ENCODE assay signal across 10 cellular contexts in the genomic region with DNA sequence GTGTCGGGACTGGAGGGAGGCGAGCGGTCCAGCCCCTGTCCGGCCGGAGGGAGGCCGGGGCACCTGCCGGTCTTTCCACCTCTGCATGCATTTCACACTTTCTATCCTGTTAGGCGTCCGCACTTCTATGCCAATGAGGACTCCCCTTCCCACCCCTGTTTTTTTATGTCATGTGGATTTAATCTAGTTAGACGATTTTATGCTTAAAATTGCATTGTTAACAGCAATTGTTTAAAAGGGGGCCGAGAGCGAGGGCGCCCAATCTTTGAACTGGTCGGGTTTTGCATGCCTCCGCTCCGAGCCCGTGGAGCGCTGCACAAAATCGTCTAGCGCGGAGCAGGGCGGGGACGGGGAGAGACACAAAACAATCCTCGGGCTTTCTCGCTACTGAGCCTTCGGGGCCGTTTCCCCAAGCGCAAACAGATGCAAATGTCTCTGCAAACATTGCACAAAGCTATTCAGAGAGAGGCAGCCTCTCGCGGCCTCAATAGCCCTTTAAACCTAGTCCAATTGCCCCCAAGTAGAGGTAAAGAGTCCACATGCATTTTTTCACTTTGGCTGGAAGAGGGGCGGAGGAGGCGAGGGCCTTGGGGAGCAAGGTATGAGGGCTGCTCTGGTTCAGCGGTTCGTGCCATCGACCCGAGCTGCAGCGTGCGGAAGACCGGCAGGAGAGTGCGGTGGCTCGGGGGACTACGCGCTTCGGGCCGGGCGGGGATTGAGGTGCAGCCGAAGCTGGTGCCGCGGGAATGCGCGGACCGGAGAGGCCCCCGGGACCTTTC. TPM values are rescaled to one million over a fixed set of nuclear protein-coding genes. Genes with fewer than 3 reads are reported as not detected.
A peak's percentile ranks its signal among the peaks of the same experiment; 100 is the strongest.
DNase-seq lines count a peak whose midpoint lies in the region; ATAC-seq, FAIRE-seq and TF ChIP-seq lines count a peak whose summit lies in the region.
"Had no signal": no experiment of that assay in that cellular context is flagged by ENCODE, and none has a peak within 500 bp of the region (broad histone marks: within the 10 kb centered on the region; RNA-seq: fewer than 3 reads in every experiment).

No MANE protein-coding gene starts in this region.

- no peak for TF ChIP-seq RAD21 in H1 (IDR thresholded peaks at IDR 0.05 in 1 of 2, conservative IDR thresholded peaks at IDR 0.05 in 1 of 2; ENCODE audit: low read depth in 2 of 2, low read length in 2 of 2)

- H4K91ac ChIP-seq in H1 (replicated peaks; ENCODE audit: insufficient read length, low read length) (no peak overlapping the region), neuronal stem cell (ENCODE audit: low read depth, low read length, poor library complexity) (no peak overlapping the region)

- peaks cover 37% of the 10 kb centered on the region for H4K20me1 ChIP-seq in BLaER1
- peaks cover 10 to 27% of the 10 kb centered on the region in 2 experiments for H4K20me1 ChIP-seq in H1 (replicated peaks in 1 of 2; ENCODE audit: control insufficient read depth in 1 of 2, insufficient read depth in 2 of 2, low read length in 2 of 2)

- H3K4me1 ChIP-seq in BLaER1 (peaks cover 20% of the 10 kb centered on the region), HEK293 (ENCODE audit: control insufficient read depth, insufficient read depth, low read length) (peaks cover 18% of the 10 kb centered on the region), H1 (replicated peaks in 1 of 4; ENCODE audit: control insufficient read depth in 3 of 4, insufficient read depth in 4 of 4, low read length in 3 of 4) (peaks cover 4 to 43% (median 25%) of the 10 kb centered on the region in 4 experiments), neuronal stem cell (ENCODE audit: control insufficient read depth in 2 of 2, insufficient read depth in 1 of 2, low read depth in 1 of 2, low read length in 2 of 2) (peaks cover 12 to 30% of the 10 kb centered on the region in 2 donors)

- H3K18ac ChIP-seq in H1 (ENCODE audit: extremely low read depth, low read length) = peak overlapping the region; percentile 60
- H3K18ac ChIP-seq in neuronal stem cell (ENCODE audit: low read length) = peak overlapping the region; percentile 91

- no peak overlapping the region for H4K5ac ChIP-seq in H1 (ENCODE audit: insufficient read length, low read depth, low read length)

- FAIRE-seq in H1 (lab: Jason Lieb, UNC) = no peak
- FAIRE-seq: G401.6 had no signal

- WGBS in H1 (ENCODE audit: extremely low coverage in 1 of 2, insufficient coverage in 1 of 2, insufficient read length in 1 of 2, insufficient replicate concordance in 2 of 2, low coverage in 1 of 2, low lambda C conversion rate in 2 of 2, missing lambda C conversion rate in 1 of 2), 2 experiments = 2% methylated on average over 52 of the region's 53 CpGs; no CpG with 5 or more reads in 1 of the 2 experiments
- WGBS in neuronal stem cell (ENCODE audit: extremely low coverage in 2 of 2, insufficient read length in 2 of 2, insufficient replicate concordance in 1 of 2), 2 donors = no CpG with 5 or more reads among the region's 53 CpGs

- peaks cover 11% of the 10 kb centered on the region; the same call in 1 of the 2 replicates for H3K9me3 ChIP-seq in BLaER1
- no peaks in the 10 kb centered on the region for H3K9me3 ChIP-seq in HEK293 (ENCODE audit: control insufficient read depth, insufficient read depth, low read depth, low read length)
- H3K9me3 ChIP-seq in H1 (ENCODE audit: insufficient read depth in 2 of 2, low read depth in 1 of 2, low read length in 1 of 2) = no peaks in the 10 kb centered on the region
- peaks cover 2 to 3% of the 10 kb centered on the region in 2 donors for H3K9me3 ChIP-seq in neuronal stem cell (replicated peaks in 1 of 2; ENCODE audit: control insufficient read depth in 2 of 2, insufficient read depth in 1 of 2, low read depth in 1 of 2, low read length in 2 of 2)

- no peak overlapping the region for H2BK120ac ChIP-seq in H1 (replicated peaks; ENCODE audit: low read depth, low read length)
- peak overlapping the region; percentile 20 for H2BK120ac ChIP-seq in neuronal stem cell (ENCODE audit: low read depth, low read length)

- H2BK5ac ChIP-seq in H1 (ENCODE audit: low read depth, low read length) (peak overlapping the region; percentile 35; the same call in 1 of the 2 replicates), neuronal stem cell (ENCODE audit: low read length) (no peak overlapping the region)

- H3K4me3 ChIP-seq in BLaER1 (peak overlapping the region; percentile 41), HEK293 (ENCODE audit: low read depth, low read length) (no peak overlapping the region), H1 (ENCODE audit: extremely low read depth in 1 of 4, insufficient read depth in 2 of 4, low read depth in 3 of 4, low read length in 4 of 4) (peak overlapping the region; percentile 32 to 56 (median 46); a peak in 7 of 8 replicates), neuronal stem cell (ENCODE audit: low read length in 2 of 2) (peak overlapping the region; percentile 35 to 59)

- 0 out of 2 replicates have a peak overlapping the region, but pooled peaks have one; percentile 90 for H2BK20ac ChIP-seq in H1 (ENCODE audit: low read length)

- no peak overlapping the region for H2AFZ ChIP-seq in H1 (ENCODE audit: low read length)
- H2AFZ ChIP-seq in neuronal stem cell (ENCODE audit: low read length) = peak overlapping the region; percentile 97

- peaks cover 20% of the 10 kb centered on the region; the same call in 1 of the 2 replicates for H3K23me2 ChIP-seq in H1 (ENCODE audit: low read depth, low read length)

- no peak overlapping the region for H3K9ac ChIP-seq in BLaER1
- no peak overlapping the region for H3K9ac ChIP-seq in H1 (replicated peaks in 1 of 4; ENCODE audit: extremely low read depth in 1 of 4, low read depth in 3 of 4, low read length in 3 of 4)
- peak overlapping the region; percentile 33 for H3K9ac ChIP-seq in neuronal stem cell (ENCODE audit: low read depth, low read length, poor library complexity)

- no peak overlapping the region for H2BK15ac ChIP-seq in H1 (ENCODE audit: low read length)
- peak overlapping the region; percentile 82 for H2BK15ac ChIP-seq in neuronal stem cell (ENCODE audit: low read length)

- H3K36me3 ChIP-seq in BLaER1 = no peaks in the 10 kb centered on the region
- H3K36me3 ChIP-seq in HEK293 (ENCODE audit: control insufficient read depth in 2 of 2, insufficient read depth in 1 of 2, low read length in 2 of 2) = no peaks in the 10 kb centered on the region
- no peaks in the 10 kb centered on the region for H3K36me3 ChIP-seq in H1 (ENCODE audit: control insufficient read depth in 2 of 4, insufficient read depth in 4 of 4, low read length in 3 of 4)
- no peaks in the 10 kb centered on the region for H3K36me3 ChIP-seq in neuronal stem cell (replicated peaks in 1 of 2; ENCODE audit: control insufficient read depth in 2 of 2, insufficient read depth in 2 of 2, low read length in 2 of 2)

- H3K14ac ChIP-seq in H1 (ENCODE audit: insufficient read length) = no peak overlapping the region
- H3K14ac ChIP-seq in neuronal stem cell (ENCODE audit: low read length) = no peak overlapping the region

- TF ChIP-seq CTCF in HEK293 (tag by site-specific recombination; IDR thresholded peaks at IDR 0.05) = no peak
- no peak for TF ChIP-seq CTCF in H1 (IDR thresholded peaks at IDR 0.05; ENCODE audit: control extremely low read depth in 1 of 3, insufficient read depth in 1 of 3, low read depth in 1 of 3, low read length in 3 of 3)
- no peak for TF ChIP-seq CTCF in omental fat pad (IDR thresholded peaks at IDR 0.05)

- no peak for ATAC-seq in omental fat pad (ENCODE audit: low FRiP score)
- no peak for ATAC-seq in HG02623 (IDR thresholded peaks at IDR 0.05; ENCODE audit: unreplicated experiment)

- H2BK12ac ChIP-seq in H1 (ENCODE audit: low read depth, low read length) = peak overlapping the region; percentile 71; the same call in 1 of the 2 replicates
- H2BK12ac ChIP-seq in neuronal stem cell (ENCODE audit: low read length) = peak overlapping the region; percentile 4

- H4K8ac ChIP-seq in H1 (ENCODE audit: extremely low read depth, insufficient read depth, low read length) = no peak overlapping the region
- H4K8ac ChIP-seq in neuronal stem cell (ENCODE audit: low read depth, low read length) = no peak overlapping the region

- POLR2A ChIA-PET in HEK293 (lab: Yijun Ruan, JAX) = no interaction called here
- POLR2A ChIA-PET in H1 (lab: Charles Lee; ENCODE audit: partially characterized antibody) = interaction anchor here (1.2 to 2.8 kb wide), 3 partner anchors 44 to 57 kb away, joined by 3 to 15 read pairs (median 4); a partner anchor contains a TSS

- H3K56ac ChIP-seq in H1 (replicated peaks; ENCODE audit: insufficient read length, low read depth, low read length) = no peak overlapping the region

- H3K27me3 ChIP-seq in BLaER1 (peaks cover 94% of the 10 kb centered on the region), H1 (replicated peaks in 1 of 4; ENCODE audit: control insufficient read depth in 3 of 4, extremely low read depth in 1 of 4, insufficient read depth in 3 of 4, low read length in 3 of 4) (peaks cover 89 to 100% (median 100%) of the 10 kb centered on the region in 4 experiments), neuronal stem cell (ENCODE audit: control insufficient read depth in 3 of 3, insufficient read depth in 3 of 3, low read depth in 1 of 3, low read length in 3 of 3) (peaks cover 8 to 100% (median 80%) of the 10 kb centered on the region in 3 experiments)

- CTCF ChIA-PET in HEK293 (lab: Yijun Ruan, JAX) = interaction anchor here (0.7 to 3.9 kb wide), 2 partner anchors 25 to 63 kb away, joined by 3 to 24 read pairs; no protein-coding TSS in a partner anchor
- CTCF ChIA-PET in H1 (lab: Charles Lee; ENCODE audit: partially characterized antibody) = interaction anchor here (0.7 to 9.9 kb wide), 12 partner anchors 10 to 72 kb away, joined by 3 to 137 read pairs (median 6); a partner anchor contains a TSS

- TF ChIP-seq EP300 in H1 (IDR thresholded peaks at IDR 0.05; ENCODE audit: borderline replicate concordance in 1 of 2, low read depth in 2 of 2, low read length in 2 of 2) = no peak

- H3K79me1 ChIP-seq in H1 (ENCODE audit: low read depth, low read length) (no peaks in the 10 kb centered on the region), neuronal stem cell (ENCODE audit: low read depth, low read length) (no peaks in the 10 kb centered on the region)

- H3K79me2 ChIP-seq in H1 (ENCODE audit: control insufficient read depth in 1 of 2, insufficient read depth in 2 of 2, low read length in 2 of 2) = no peaks in the 10 kb centered on the region

- no peak for TF ChIP-seq POLR2A in H1 (IDR thresholded peaks at IDR 0.05; ENCODE audit: control extremely low read depth in 1 of 2, low read depth in 2 of 2, low read length in 2 of 2)

- DNase-seq in H1 (ENCODE audit: low read depth in 1 of 2, low spot score in 2 of 2) = peak in 1 of 2 experiments; percentile 55
- DNase-seq in neuronal stem cell (ENCODE audit: low spot score) = no peak
- no peak for DNase-seq in omental fat pad (ENCODE audit: low spot score)
- DNase-seq in RKO (ENCODE audit: low spot score) = no peak
- no peak for DNase-seq in DMS 273 (lab: John Stamatoyannopoulos, UW; ENCODE audit: unreplicated experiment)
- DNase-seq: stimulated activated CD4-positive, alpha-beta T cell treated with anti-CD3 and anti-CD28 coated beads, Interleukin-4, amount 100 ng/mL, for 4 hours had no signal

- H2AK5ac ChIP-seq in H1 (ENCODE audit: low read depth, low read length) (no peak overlapping the region), neuronal stem cell (ENCODE audit: low read depth, low read length) (peak overlapping the region; percentile 15)

- no peak overlapping the region for H3K23ac ChIP-seq in H1 (ENCODE audit: insufficient read length)
- H3K23ac ChIP-seq in neuronal stem cell (ENCODE audit: low read depth, low read length, poor library complexity) = no peak overlapping the region

- H3K27ac ChIP-seq in BLaER1 (no peak overlapping the region), HEK293 (ENCODE audit: extremely low read depth, low read depth, low read length) (peak overlapping the region; percentile 43; the same call in 1 of the 2 replicates), H1 (ENCODE audit: low read depth, low read length) (no peak overlapping the region), neuronal stem cell (replicated peaks; ENCODE audit: low read length) (no peak overlapping the region)

- H3K4ac ChIP-seq in H1 (replicated peaks; ENCODE audit: insufficient read length, low read depth, low read length) (no peak overlapping the region), neuronal stem cell (ENCODE audit: low read length) (no peak overlapping the region)

- peak overlapping the region; percentile 66 for H3K4me2 ChIP-seq in BLaER1
- peak overlapping the region; percentile 73 to 76 for H3K4me2 ChIP-seq in H1 (ENCODE audit: insufficient read depth in 1 of 2, low read depth in 2 of 2, low read length in 2 of 2)
- H3K4me2 ChIP-seq in neuronal stem cell (ENCODE audit: insufficient read depth, low read length, poor library complexity, severe bottlenecking) = peak overlapping the region; percentile 96

RNA-seq across cellular contexts. Expression of a gene that starts 37.5 kb away (rescaled TPM):
- total RNA-seq in H1 (2021; fragmentation: NEBNext Ultra II Directional; extraction: Animal tissue kit (Norgen Biotek cat#: 25700)) = not detected in 2 replicates
- not detected in 2 replicates for polyA plus RNA-seq in H1 (2011; rRNA removed)
- polyA plus RNA-seq in H1 (2011; cell fraction: cytosol; rRNA removed) = not detected
- polyA plus RNA-seq in H1 (2011; cell fraction: nucleus; rRNA removed) = not detected
- not detected in 4 replicates for polyA plus RNA-seq in H1 (2012, experiment 1 of 2)
- not detected for polyA plus RNA-seq in H1 (2012, experiment 2 of 2)
- not detected for polyA plus RNA-seq in H1 (2013, experiment 1 of 2)
- not detected for polyA plus RNA-seq in H1 (2013, experiment 2 of 2)
- not detected in 2 replicates for polyA minus RNA-seq in H1 (2011; rRNA and poly(A)+ RNA removed)
- not detected for polyA minus RNA-seq in H1 (2011; cell fraction: cytosol; rRNA and poly(A)+ RNA removed)
- not detected for polyA minus RNA-seq in H1 (2011; cell fraction: nucleus; rRNA and poly(A)+ RNA removed)
- polyA plus RNA-seq in neuronal stem cell (2013, experiment 1 of 2) = not detected
- not detected for polyA plus RNA-seq in neuronal stem cell (2013, experiment 2 of 2)
- not detected for total RNA-seq in omental fat pad

RNA-seq across cellular contexts. Expression of a gene that starts 42.5 kb away (rescaled TPM):
- total RNA-seq in H1 (2021; fragmentation: NEBNext Ultra II Directional; extraction: Animal tissue kit (Norgen Biotek cat#: 25700)) = not detected in 2 replicates
- not detected in 2 replicates for polyA plus RNA-seq in H1 (2011; rRNA removed)
- not detected for polyA plus RNA-seq in H1 (2011; cell fraction: cytosol; rRNA removed)
- not detected for polyA plus RNA-seq in H1 (2011; cell fraction: nucleus; rRNA removed)
- not detected in 4 replicates for polyA plus RNA-seq in H1 (2012, experiment 1 of 2)
- polyA plus RNA-seq in H1 (2012, experiment 2 of 2) = not detected
- not detected for polyA plus RNA-seq in H1 (2013, experiment 1 of 2)
- polyA plus RNA-seq in H1 (2013, experiment 2 of 2) = not detected
- not detected in 2 replicates for polyA minus RNA-seq in H1 (2011; rRNA and poly(A)+ RNA removed)
- not detected for polyA minus RNA-seq in H1 (2011; cell fraction: cytosol; rRNA and poly(A)+ RNA removed)
- not detected for polyA minus RNA-seq in H1 (2011; cell fraction: nucleus; rRNA and poly(A)+ RNA removed)
- not detected for polyA plus RNA-seq in neuronal stem cell (2013, experiment 1 of 2)
- polyA plus RNA-seq in neuronal stem cell (2013, experiment 2 of 2) = not detected
- total RNA-seq in omental fat pad = under 1 TPM in 1 of 4 donors, not detected in 3; 0.19 TPM

RNA-seq across cellular contexts. Expression of a gene that starts 46.1 kb away (rescaled TPM):
- total RNA-seq in H1 (2021; fragmentation: NEBNext Ultra II Directional; extraction: Animal tissue kit (Norgen Biotek cat#: 25700)) = not detected in 2 replicates
- polyA plus RNA-seq in H1 (2011; rRNA removed) = not detected in 2 replicates
- polyA plus RNA-seq in H1 (2011; cell fraction: cytosol; rRNA removed) = not detected
- polyA plus RNA-seq in H1 (2011; cell fraction: nucleus; rRNA removed) = 0.06 TPM
- not detected in 4 replicates for polyA plus RNA-seq in H1 (2012, experiment 1 of 2)
- polyA plus RNA-seq in H1 (2012, experiment 2 of 2) = not detected
- polyA plus RNA-seq in H1 (2013, experiment 1 of 2) = 0.02 TPM
- not detected for polyA plus RNA-seq in H1 (2013, experiment 2 of 2)
- polyA minus RNA-seq in H1 (2011; rRNA and poly(A)+ RNA removed) = 0.09 TPM in 1 of 2 replicates, not detected in the other
- polyA minus RNA-seq in H1 (2011; cell fraction: cytosol; rRNA and poly(A)+ RNA removed) = not detected
- not detected for polyA minus RNA-seq in H1 (2011; cell fraction: nucleus; rRNA and poly(A)+ RNA removed)
- 0.04 TPM for polyA plus RNA-seq in neuronal stem cell (2013, experiment 1 of 2)
- polyA plus RNA-seq in neuronal stem cell (2013, experiment 2 of 2) = 0.03 TPM
- not detected for total RNA-seq in omental fat pad
